ENCODE assay signal across 8 cellular contexts in the genomic region with DNA sequence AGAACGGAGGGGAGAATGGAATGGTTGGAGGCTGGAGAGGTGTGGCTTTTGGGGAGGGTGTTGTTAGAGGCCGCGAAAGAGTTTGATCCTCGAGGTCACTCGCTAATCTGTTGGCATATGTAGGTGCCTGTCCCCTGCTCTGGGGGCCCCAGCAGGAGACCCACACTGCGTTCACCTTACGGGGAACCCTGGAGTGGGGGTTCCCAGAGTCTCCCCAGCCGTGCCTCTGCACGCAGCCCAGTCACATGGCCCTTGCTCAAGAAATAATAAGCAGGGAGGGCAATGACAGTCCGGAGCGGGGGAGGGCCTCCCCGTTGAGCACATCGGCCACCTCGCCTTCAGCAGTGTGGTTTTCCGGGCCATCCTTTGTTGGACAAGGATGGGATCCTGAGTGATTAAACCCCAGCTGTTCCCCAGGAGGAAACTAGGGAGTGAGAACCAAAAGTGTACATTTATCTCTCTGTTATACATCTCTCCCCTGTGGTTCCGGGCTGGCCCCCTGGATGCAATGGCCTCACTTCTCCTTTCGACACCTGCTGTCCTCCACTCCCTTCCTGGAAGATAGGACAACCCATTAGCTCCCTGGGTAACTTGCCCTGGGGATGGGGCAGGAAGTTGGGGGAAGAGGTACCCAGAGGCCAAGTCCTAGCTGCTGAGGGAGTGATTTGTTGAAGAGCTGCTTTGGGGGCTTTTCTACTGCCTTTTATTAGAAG. TPM values are rescaled to one million over a fixed set of nuclear protein-coding genes. Genes with fewer than 3 reads are reported as not detected.
A peak's percentile ranks its signal among the peaks of the same experiment; 100 is the strongest.
DNase-seq lines count a peak whose midpoint lies in the region; ATAC-seq, FAIRE-seq and TF ChIP-seq lines count a peak whose summit lies in the region.

No MANE protein-coding gene starts in this region.

- H3K27me3 ChIP-seq in esophagus muscularis mucosa, result no peaks in the 10 kb centered on the region
- peaks cover 3 to 14% of the 10 kb centered on the region in 2 donors for H3K27me3 ChIP-seq in naive thymus-derived CD4-positive, alpha-beta T cell (ENCODE audit: control insufficient read depth in 2 of 2, insufficient read depth in 2 of 2, low read length in 2 of 2)

- DNase-seq in NCI-H1417 (lab: John Stamatoyannopoulos, UW), result peak in 2 of 3 experiments; percentile 37 to 56
- DNase-seq in NCI-H1417 treated with DMSO at 0.1 percent for 48 hours (lab: John Stamatoyannopoulos, UW), result no peak
- DNase-seq in SKM-1 (lab: John Stamatoyannopoulos, UW; ENCODE audit: unreplicated experiment), result peak; percentile 3
- DNase-seq in esophagus muscularis mucosa (ENCODE audit: extremely low spot score), result no peak
- no peak for DNase-seq in naive thymus-derived CD4-positive, alpha-beta T cell
- DNase-seq in GM12892 (ENCODE audit: insufficient read length), result no peak
- DNase-seq in dermis blood vessel endothelial cell, result no peak

- no peak for TF ChIP-seq EP300 in esophagus muscularis mucosa (IDR thresholded peaks at IDR 0.05)

- peak overlapping the region; percentile 32 to 86 (median 70) for H3K4me3 Mint-ChIP-seq in naive thymus-derived CD4-positive, alpha-beta T cell

- peak overlapping the region in 4 of 9 donors; percentile 20 to 74 (median 24) for H3K27ac Mint-ChIP-seq in naive thymus-derived CD4-positive, alpha-beta T cell

- H3K27ac ChIP-seq in esophagus muscularis mucosa (replicated peaks in 1 of 4), result peak overlapping the region; percentile 86 to 91 (median 88)
- H3K27ac ChIP-seq in naive thymus-derived CD4-positive, alpha-beta T cell (ENCODE audit: low read depth, low read length), result no peak overlapping the region

- no peaks in the 10 kb centered on the region for H3K9me3 Mint-ChIP-seq in naive thymus-derived CD4-positive, alpha-beta T cell

- TF ChIP-seq POLR2A in esophagus muscularis mucosa (IDR thresholded peaks at IDR 0.05; ENCODE audit: low read depth) (no peak), GM12892 (IDR thresholded peaks at IDR 0.05; ENCODE audit: low read depth, low read length) (no peak)

- no peak for TF ChIP-seq CTCF in esophagus muscularis mucosa (IDR thresholded peaks at IDR 0.05)

- H3K9me3 ChIP-seq in esophagus muscularis mucosa, result no peaks in the 10 kb centered on the region
- no peaks in the 10 kb centered on the region for H3K9me3 ChIP-seq in naive thymus-derived CD4-positive, alpha-beta T cell (ENCODE audit: control insufficient read depth in 2 of 3, low read length in 3 of 3)

- H3K4me3 ChIP-seq in esophagus muscularis mucosa, result peak overlapping the region; percentile 74 to 87 (median 84)
- H3K4me3 ChIP-seq in naive thymus-derived CD4-positive, alpha-beta T cell (ENCODE audit: low read length), result peak overlapping the region; percentile 47

- intact Hi-C loops in esophagus muscularis mucosa (cut with DNase I), result no loop called here
- intact Hi-C loops in naive thymus-derived CD4-positive, alpha-beta T cell (cut with micrococcal nuclease), result loop anchor here in 1 of 2 donors (2.0 to 5.0 kb wide), 2 partner anchors 17 to 57 kb away; no protein-coding TSS in a partner anchor

- peaks cover 0 to 24% (median 0%) of the 10 kb centered on the region in 5 donors for H3K36me3 Mint-ChIP-seq in naive thymus-derived CD4-positive, alpha-beta T cell

- peaks cover 33 to 62% (median 56%) of the 10 kb centered on the region in 5 donors for H3K27me3 Mint-ChIP-seq in naive thymus-derived CD4-positive, alpha-beta T cell

- CTCF ChIA-PET in naive thymus-derived CD4-positive, alpha-beta T cell (lab: Charles Lee), result no interaction called here

- POLR2A ChIA-PET in naive thymus-derived CD4-positive, alpha-beta T cell (lab: Charles Lee), result no interaction called here

- 15% methylated on average over 17 of the region's 17 CpGs for WGBS in esophagus muscularis mucosa

- H3K4me1 ChIP-seq in esophagus muscularis mucosa, result peaks cover 52 to 77% (median 69%) of the 10 kb centered on the region in 4 donors
- H3K4me1 ChIP-seq in naive thymus-derived CD4-positive, alpha-beta T cell (ENCODE audit: control insufficient read depth in 2 of 2, insufficient read depth in 2 of 2, low read length in 2 of 2), result peaks cover 28 to 53% of the 10 kb centered on the region in 2 donors

- no peak for FAIRE-seq in GM12892 (lab: Jason Lieb, UNC)

- peak; percentile 44 for ATAC-seq in naive thymus-derived CD4-positive, alpha-beta T cell
- no peak for ATAC-seq in HG02938 (IDR thresholded peaks at IDR 0.05; ENCODE audit: unreplicated experiment)

- H3K4me1 Mint-ChIP-seq in naive thymus-derived CD4-positive, alpha-beta T cell, result peaks cover 39 to 75% (median 50%) of the 10 kb centered on the region in 7 donors

- H3K36me3 ChIP-seq in esophagus muscularis mucosa, result no peaks in the 10 kb centered on the region
- no peaks in the 10 kb centered on the region for H3K36me3 ChIP-seq in naive thymus-derived CD4-positive, alpha-beta T cell (ENCODE audit: control insufficient read depth in 2 of 3, insufficient read depth in 3 of 3, low read length in 3 of 3)

RNA-seq across cellular contexts. Expression of a gene that starts 1.3 kb away (rescaled TPM):
- total RNA-seq in esophagus muscularis mucosa, result 10 to 100 TPM; 21.7 to 66.7 (median 35.1) TPM
- total RNA-seq in naive thymus-derived CD4-positive, alpha-beta T cell, result 10 to 100 TPM in 2 of 5 experiments, 1 to 10 TPM in 3; 1.2 to 43.6 (median 6.0) TPM
- polyA plus RNA-seq in naive thymus-derived CD4-positive, alpha-beta T cell, result under 1 TPM; 0.17 to 0.44 TPM
- 0.30 TPM for polyA plus RNA-seq in GM12892 (2012; ENCODE audit: missing spikeins)
- total RNA-seq in dermis blood vessel endothelial cell, result 9.2 and 9.4 TPM in 2 replicates

Comparison
In these comparisons a context has a peak if more than half of its experiments do, and no peak if none do; other contexts are left out.
1. DNase-seq: peak in NCI-H1417 (2 of 3) and SKM-1 (single experiment); none in NCI-H1417 treated with DMSO at 0.1 percent for 48 hours (single experiment), esophagus muscularis mucosa (single experiment), naive thymus-derived CD4-positive, alpha-beta T cell (0 of 9), GM12892 (single experiment) and dermis blood vessel endothelial cell (single experiment).